ENCODE assay signal across 1 cellular context in the genomic region with DNA sequence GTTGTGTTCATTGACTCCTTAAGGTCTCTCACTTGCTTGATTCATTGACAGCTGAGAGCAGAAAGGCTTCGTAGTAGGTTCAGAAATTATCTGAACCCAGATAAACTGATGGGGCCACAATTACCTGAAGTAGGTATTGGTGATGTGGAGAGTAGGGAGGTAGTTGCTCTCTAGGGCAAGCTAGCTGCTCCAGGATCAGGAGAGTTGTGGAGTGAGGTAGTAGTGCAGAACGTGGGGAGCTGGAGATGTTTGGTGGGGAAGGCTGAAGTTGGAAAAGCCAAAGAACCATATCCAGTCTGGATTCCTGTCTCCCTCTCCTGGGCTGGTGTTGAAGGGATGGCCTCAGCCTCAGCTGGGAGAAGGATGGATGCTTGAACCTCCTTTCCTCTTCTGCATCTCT.
TF ChIP-seq lines count a peak whose summit lies in the region.

No MANE protein-coding gene starts in this region.

TF ChIP-seq in IMR-90, 13 proteins besides CTCF, POLR2A, EP300 and RAD21:
- no peak for TF ChIP-seq SMC3 (IDR thresholded peaks at IDR 0.05; ENCODE audit: low read depth, low read length)
- TF ChIP-seq FOS (IDR thresholded peaks at IDR 0.05; ENCODE audit: low read depth, low read length): no peak
- no peak for TF ChIP-seq MAZ (IDR thresholded peaks at IDR 0.05; ENCODE audit: borderline replicate concordance, low read depth, low read length)
- no peak for TF ChIP-seq CHD1 (IDR thresholded peaks at IDR 0.05; ENCODE audit: low read depth, low read length)
